Comparison of ENCODE assay signal across 29 cellular contexts in genomic region chr6:2467929-2468600, GRCh38.
"Had no signal": no experiment of that assay in that cellular context is flagged by ENCODE, and none has a peak within 500 bp of the region (broad histone marks: within the 10 kb centered on the region; RNA-seq: fewer than 3 reads in every experiment).

No MANE protein-coding gene starts in this region.

- H3K36me3 Mint-ChIP-seq: naive B cell; stimulated activated effector memory CD8-positive, alpha-beta T cell treated with anti-CD3 and anti-CD28 coated beads, Interleukin-12 subunit alpha, Interleukin-12 subunit beta, amount 100 ng/mL, for 72 hours had no signal

- H3K36me3 ChIP-seq: heart left ventricle, right atrium auricular region, thoracic aorta, uterus had no signal

- H3K27me3 ChIP-seq: right atrium auricular region, uterus had no signal

- H3K27ac ChIP-seq: heart left ventricle, parathyroid adenoma, psoas muscle, right atrium auricular region, thoracic aorta, uterus had no signal

- H3K9me3 Mint-ChIP-seq: activated CD8-positive, alpha-beta T cell treated with anti-CD3 and anti-CD28 coated beads for 36 hours; activated T-cell treated with anti-CD3 and anti-CD28 coated beads, Interleukin-2, amount 50 U/mL, for 4 hours; activated T-helper 17 cell treated with anti-CD3 and anti-CD28 coated beads, Interleukin-2, amount 50 U/mL, for 72 hours; dendritic cell treated with granulocyte-macrophage colony-stimulating factor and Interleukin-4, amounts not matched to agents 40 ng/mL and 50 ng/mL, for 4 days; endodermal cell; naive B cell; stimulated activated effector memory CD8-positive, alpha-beta T cell treated with anti-CD3 and anti-CD28 coated beads, Interleukin-12 subunit alpha, Interleukin-12 subunit beta, amount 100 ng/mL, for 72 hours; stimulated activated naive CD8-positive, alpha-beta T cell treated with anti-CD3 and anti-CD28 coated beads, Interleukin-15, Interleukin-2, amounts not matched to agents 100 ng/mL and 50 ng/mL, for 24 hours; T-helper 1 cell treated with Interleukin-12 subunit alpha and Interleukin-12 subunit beta and Interleukin-4 antibody, amounts not matched to agents 30 μg/mL and 1 μg/mL, for 36 hours had no signal

- H3K4me1 Mint-ChIP-seq: activated T-helper 17 cell treated with anti-CD3 and anti-CD28 coated beads, Interleukin-2, amount 50 U/mL, for 72 hours; naive B cell; stimulated activated effector memory CD8-positive, alpha-beta T cell treated with anti-CD3 and anti-CD28 coated beads, Interleukin-12 subunit alpha, Interleukin-12 subunit beta, amount 100 ng/mL, for 72 hours had no signal

- H3K4me3 Mint-ChIP-seq: activated CD8-positive, alpha-beta T cell treated with anti-CD3 and anti-CD28 coated beads for 36 hours; activated T-cell treated with anti-CD3 and anti-CD28 coated beads, Interleukin-2, amount 50 U/mL, for 4 hours; activated T-helper 17 cell treated with anti-CD3 and anti-CD28 coated beads, Interleukin-2, amount 50 U/mL, for 72 hours; dendritic cell treated with granulocyte-macrophage colony-stimulating factor and Interleukin-4, amounts not matched to agents 40 ng/mL and 50 ng/mL, for 4 days; endodermal cell; naive B cell; stimulated activated effector memory CD8-positive, alpha-beta T cell treated with anti-CD3 and anti-CD28 coated beads, Interleukin-12 subunit alpha, Interleukin-12 subunit beta, amount 100 ng/mL, for 72 hours; stimulated activated naive CD8-positive, alpha-beta T cell treated with anti-CD3 and anti-CD28 coated beads, Interleukin-15, Interleukin-2, amounts not matched to agents 100 ng/mL and 50 ng/mL, for 24 hours; T-helper 1 cell treated with Interleukin-12 subunit alpha and Interleukin-12 subunit beta and Interleukin-4 antibody, amounts not matched to agents 30 μg/mL and 1 μg/mL, for 36 hours had no signal

- H3K27ac Mint-ChIP-seq: activated CD8-positive, alpha-beta T cell treated with anti-CD3 and anti-CD28 coated beads for 36 hours; activated T-helper 17 cell treated with anti-CD3 and anti-CD28 coated beads, Interleukin-2, amount 50 U/mL, for 72 hours; dendritic cell treated with granulocyte-macrophage colony-stimulating factor and Interleukin-4, amounts not matched to agents 40 ng/mL and 50 ng/mL, for 4 days; endodermal cell; stimulated activated effector memory CD8-positive, alpha-beta T cell treated with anti-CD3 and anti-CD28 coated beads, Interleukin-12 subunit alpha, Interleukin-12 subunit beta, amount 100 ng/mL, for 72 hours; stimulated activated naive CD8-positive, alpha-beta T cell treated with anti-CD3 and anti-CD28 coated beads, Interleukin-15, Interleukin-2, amounts not matched to agents 100 ng/mL and 50 ng/mL, for 24 hours; T-helper 1 cell treated with Interleukin-12 subunit alpha and Interleukin-12 subunit beta and Interleukin-4 antibody, amounts not matched to agents 30 μg/mL and 1 μg/mL, for 36 hours had no signal

- DNase-seq: activated CD4-positive, alpha-beta T cell treated with anti-CD3 and anti-CD28 coated beads for 1 hour; activated CD4-positive, alpha-beta T cell treated with anti-CD3 and anti-CD28 coated beads, Interleukin-2, amount 50 U/mL, for 1 hour; activated CD8-positive, alpha-beta T cell treated with anti-CD3 and anti-CD28 coated beads for 36 hours; activated gamma-delta T cell treated with Interleukin-2 at 50 U/mL for 16 hours; activated naive CD4-positive, alpha-beta T cell treated with anti-CD3 and anti-CD28 coated beads, Interleukin-2, amount 50 U/mL, for 16 hours; activated T-cell treated with anti-CD3 and anti-CD28 coated beads, Interleukin-2, amount 50 U/mL, for 4 hours; amniotic stem cell; central memory CD4-positive, alpha-beta T cell; endodermal cell; foreskin fibroblast; heart left ventricle; hypothalamus; islet precursor cell; left ventricle myocardium superior; naive B cell; nucleus accumbens; psoas muscle; stimulated activated CD4-positive, alpha-beta T cell treated with anti-CD3 and anti-CD28 coated beads, Interleukin-4, amount 100 ng/mL, for 1 hour; T1000; uterus had no signal

- H3K9me3 ChIP-seq: heart left ventricle, psoas muscle, right atrium auricular region, thoracic aorta, uterus had no signal

- H3K4me1 ChIP-seq: heart left ventricle, parathyroid adenoma, psoas muscle, right atrium auricular region, uterus had no signal

- ATAC-seq: activated CD8-positive, alpha-beta T cell treated with anti-CD3 and anti-CD28 coated beads for 36 hours; activated T-cell treated with anti-CD3 and anti-CD28 coated beads, Interleukin-2, amount 50 U/mL, for 4 hours; activated T-helper 17 cell treated with anti-CD3 and anti-CD28 coated beads, Interleukin-2, amount 50 U/mL, for 72 hours; esophagus mucosa; heart left ventricle; left ventricle myocardium superior; psoas muscle; stimulated activated effector memory CD8-positive, alpha-beta T cell treated with anti-CD3 and anti-CD28 coated beads, Interleukin-12 subunit alpha, Interleukin-12 subunit beta, amount 100 ng/mL, for 72 hours had no signal

- H3K4me3 ChIP-seq: heart left ventricle, psoas muscle, right atrium auricular region, thoracic aorta, uterus had no signal
